Comparison of ENCODE assay signal across 8 cellular contexts in genomic region chr14:105094193-105094907, GRCh38. TPM values are rescaled to one million over a fixed set of nuclear protein-coding genes. Genes with fewer than 3 reads are reported as not detected.
DNase-seq lines count a peak whose midpoint lies in the region; FAIRE-seq and TF ChIP-seq lines count a peak whose summit lies in the region.

No MANE protein-coding gene starts in this region.

- peak overlapping the region in 1 of 2 donors; percentile 58 for H3K4me3 ChIP-seq in CD4-positive, alpha-beta memory T cell (ENCODE audit: low read length in 2 of 2)
- H3K4me3 ChIP-seq in Peyer's patch (peak overlapping the region; percentile 68 to 92 (median 80)), epithelial cell of proximal tubule (ENCODE audit: low read depth, low read length) (peak overlapping the region; percentile 91), parathyroid adenoma (ENCODE audit: low read depth, low read length) (peak overlapping the region; percentile 53)

- no peak for TF ChIP-seq POLR2A in Peyer's patch (IDR thresholded peaks at IDR 0.05)

- H3K27me3 Mint-ChIP-seq in CD4-positive, alpha-beta memory T cell = no peaks in the 10 kb centered on the region

- no peaks in the 10 kb centered on the region for H3K79me2 ChIP-seq in parathyroid adenoma

- H3K4me1 ChIP-seq in CD4-positive, alpha-beta memory T cell (ENCODE audit: insufficient read depth, low read length) = peaks cover 28% of the 10 kb centered on the region
- H3K4me1 ChIP-seq in Peyer's patch = peaks cover 0 to 41% (median 9%) of the 10 kb centered on the region in 4 donors
- H3K4me1 ChIP-seq in parathyroid adenoma = peaks cover 34% of the 10 kb centered on the region

- no peaks in the 10 kb centered on the region for H3K36me3 Mint-ChIP-seq in CD4-positive, alpha-beta memory T cell

- H3K4me2 ChIP-seq in parathyroid adenoma (ENCODE audit: low read length) = peak overlapping the region; percentile 64

- H3K27me3 ChIP-seq in CD4-positive, alpha-beta memory T cell (ENCODE audit: insufficient read depth, low read length) = no peaks in the 10 kb centered on the region
- H3K27me3 ChIP-seq in Peyer's patch (no peaks in the 10 kb centered on the region), parathyroid adenoma (ENCODE audit: control insufficient read depth, insufficient read depth, low read length) (no peaks in the 10 kb centered on the region)

- TF ChIP-seq CTCF in Peyer's patch (IDR thresholded peaks at IDR 0.05) = no peak
- TF ChIP-seq CTCF in epithelial cell of proximal tubule (conservative IDR thresholded peaks at IDR 0.05; ENCODE audit: low read depth, low read length) = no peak
- TF ChIP-seq CTCF in parathyroid adenoma (IDR thresholded peaks at IDR 0.05) = no peak

- intact Hi-C loops in CD4-positive, alpha-beta memory T cell (cut with micrococcal nuclease) = loop anchor here (5.0 kb wide), 1 partner anchor 88 kb away; the partner anchor contains the start of gene NUDT14

- peak overlapping the region in 6 of 7 donors; percentile 37 to 76 (median 50) for H3K27ac Mint-ChIP-seq in CD4-positive, alpha-beta memory T cell

- CTCF ChIA-PET in CD4-positive, alpha-beta memory T cell (lab: Charles Lee; ENCODE audit: partially characterized antibody) = interaction anchor here (0.8 to 1.9 kb wide), 4 partner anchors 7 to 271 kb away, joined by 3 to 7 read pairs (median 4); no protein-coding TSS in a partner anchor

- no peaks in the 10 kb centered on the region for H3K9me3 ChIP-seq in CD4-positive, alpha-beta memory T cell (ENCODE audit: control insufficient read depth in 1 of 2, low read length in 2 of 2)
- no peaks in the 10 kb centered on the region for H3K9me3 ChIP-seq in Peyer's patch
- no peaks in the 10 kb centered on the region for H3K9me3 ChIP-seq in parathyroid adenoma (ENCODE audit: control insufficient read depth, low read length)

- peaks cover 8 to 28% (median 15%) of the 10 kb centered on the region in 4 donors for H3K4me1 Mint-ChIP-seq in CD4-positive, alpha-beta memory T cell

- POLR2A ChIA-PET in CD4-positive, alpha-beta memory T cell (lab: Charles Lee; ENCODE audit: partially characterized antibody) = interaction anchor here (0.7 to 12.6 kb wide), 2 partner anchors 32 to 220 kb away, joined by 3 to 230 read pairs; partner anchors contain the start of genes GPR132 and PACS2

- peak overlapping the region; percentile 87 for H2AFZ ChIP-seq in parathyroid adenoma

- H3K9ac ChIP-seq in parathyroid adenoma = no peak overlapping the region

- FAIRE-seq in urothelium cell line (lab: Jason Lieb, UNC) (no peak), RCC 7860 (lab: Jason Lieb, UNC) (no peak)

- H3K36me3 ChIP-seq in CD4-positive, alpha-beta memory T cell (ENCODE audit: insufficient read depth, low read length) = no peaks in the 10 kb centered on the region
- H3K36me3 ChIP-seq in Peyer's patch = no peaks in the 10 kb centered on the region
- H3K36me3 ChIP-seq in parathyroid adenoma (ENCODE audit: control insufficient read depth, insufficient read depth, low read length) = no peaks in the 10 kb centered on the region

- H3K4me3 Mint-ChIP-seq in CD4-positive, alpha-beta memory T cell = peak overlapping the region; percentile 65 to 85 (median 70)

- peak overlapping the region; percentile 65 for H3K27ac ChIP-seq in CD4-positive, alpha-beta memory T cell (ENCODE audit: low read depth, low read length)
- H3K27ac ChIP-seq in Peyer's patch = peak overlapping the region; percentile 84 to 100 (median 94)
- H3K27ac ChIP-seq in parathyroid adenoma = no peak overlapping the region

- DNase-seq in CD4-positive, alpha-beta memory T cell = no peak
- peak in 1 of 3 donors; percentile 43 for DNase-seq in Peyer's patch
- DNase-seq in epithelial cell of proximal tubule (ENCODE audit: low read depth) = no peak
- DNase-seq in OCI-M1 (lab: John Stamatoyannopoulos, UW) = no peak
- no peak for DNase-seq in urothelium cell line (ENCODE audit: low spot score)
- DNase-seq in stimulated activated CD4-positive, alpha-beta T cell treated with anti-CD3 and anti-CD28 coated beads, Interleukin-12 subunit alpha, Interleukin-12 subunit beta, amount 100 ng/mL, for 4 hours = no peak
- DNase-seq in RCC 7860 (ENCODE audit: low spot score) = no peak

- H3K9me3 Mint-ChIP-seq in CD4-positive, alpha-beta memory T cell = no peaks in the 10 kb centered on the region

RNA-seq across cellular contexts. Expression of gene GPR132, which starts 29.1 kb away (rescaled TPM):
- total RNA-seq in CD4-positive, alpha-beta memory T cell = 10 to 100 TPM; 47.3 to 49.2 TPM
- polyA plus RNA-seq in CD4-positive, alpha-beta memory T cell = 10 to 100 TPM in 1 of 2 donors, 1 to 10 TPM in 1; 4.9 to 40.0 TPM
- total RNA-seq in Peyer's patch = 10 to 100 TPM in 1 of 4 donors, 1 to 10 TPM in 3; 1.5 to 29.7 (median 4.2) TPM
- 0.29 and 0.43 TPM in 2 replicates for total RNA-seq in epithelial cell of proximal tubule
